18 cellular contexts compared by ENCODE assay signal in genomic region chr15:64688770-64689169, GRCh38.
DNase-seq lines count a peak whose midpoint lies in the region; ATAC-seq, FAIRE-seq and TF ChIP-seq lines count a peak whose summit lies in the region.
"Had no signal": no experiment of that assay in that cellular context is flagged by ENCODE, and none has a peak within 500 bp of the region (broad histone marks: within the 10 kb centered on the region; RNA-seq: fewer than 3 reads in every experiment).

No MANE protein-coding gene starts in this region.

- H2BK12ac ChIP-seq in H1 (ENCODE audit: low read depth, low read length), result no peak overlapping the region

- WGBS in right cardiac atrium, result 70% methylated on average over 3 of the region's 3 CpGs
- WGBS in H1 (ENCODE audit: extremely low coverage in 1 of 2, insufficient coverage in 1 of 2, insufficient read length in 1 of 2, insufficient replicate concordance in 2 of 2, low coverage in 1 of 2, low lambda C conversion rate in 2 of 2, missing lambda C conversion rate in 1 of 2), 2 experiments, result 92% methylated on average over 3 of the region's 3 CpGs; no CpG with 5 or more reads in 1 of the 2 experiments

- DNase-seq in right atrium auricular region (ENCODE audit: low spot score) (no peak), right cardiac atrium (no peak), H1 (ENCODE audit: low read depth in 1 of 2, low spot score in 2 of 2) (no peak), vagina (ENCODE audit: extremely low spot score in 2 of 2) (no peak), NOMO-1 treated with DMSO at 0.1 percent for 48 hours (lab: John Stamatoyannopoulos, UW; ENCODE audit: unreplicated experiment) (no peak), putamen (ENCODE audit: low spot score) (no peak)
- DNase-seq: activated CD8-positive, alpha-beta memory T cell treated with anti-CD3 and anti-CD28 coated beads for 24 hours; anterior cingulate cortex; cortex of kidney; GM23248; Karpas-422; NCI-H1105; PC-3; stimulated activated naive CD4-positive, alpha-beta T cell had no signal

- no peak overlapping the region for H2AFZ ChIP-seq in H1 (ENCODE audit: low read length)
- H2AFZ ChIP-seq: GM23248 had no signal

- peak overlapping the region in 1 of 4 experiments; percentile 39; a peak in 1 of 7 replicates for H3K9ac ChIP-seq in H1 (replicated peaks in 1 of 4; ENCODE audit: extremely low read depth in 1 of 4, low read depth in 3 of 4, low read length in 3 of 4)
- H3K9ac ChIP-seq: GM23248 had no signal

- H3K4me2 ChIP-seq in H1 (ENCODE audit: insufficient read depth in 1 of 2, low read depth in 2 of 2, low read length in 2 of 2), result no peak overlapping the region
- H3K4me2 ChIP-seq: smooth muscle cell had no signal

- H3K9me3 ChIP-seq in right atrium auricular region, result no peaks in the 10 kb centered on the region
- H3K9me3 ChIP-seq in right cardiac atrium (ENCODE audit: control insufficient read depth, low read length), result no peaks in the 10 kb centered on the region
- H3K9me3 ChIP-seq in H1 (ENCODE audit: insufficient read depth in 2 of 2, low read depth in 1 of 2, low read length in 1 of 2), result no peaks in the 10 kb centered on the region
- no peaks in the 10 kb centered on the region for H3K9me3 ChIP-seq in neutrophil
- H3K9me3 ChIP-seq in vagina, result no peaks in the 10 kb centered on the region

- no peak overlapping the region for H3K23ac ChIP-seq in H1 (ENCODE audit: insufficient read length)

- no peak overlapping the region for H4K91ac ChIP-seq in H1 (replicated peaks; ENCODE audit: insufficient read length, low read length)

- H3K56ac ChIP-seq in H1 (replicated peaks; ENCODE audit: insufficient read length, low read depth, low read length), result no peak overlapping the region

- no peak overlapping the region for H2BK5ac ChIP-seq in H1 (ENCODE audit: low read depth, low read length)

- no peak for FAIRE-seq in H1 (lab: Jason Lieb, UNC)
- FAIRE-seq: islet of Langerhans had no signal

- no peak overlapping the region for H2AK5ac ChIP-seq in H1 (ENCODE audit: low read depth, low read length)

- H3K27ac ChIP-seq in right atrium auricular region (peak overlapping the region; percentile 14 to 29), right cardiac atrium (ENCODE audit: low read length) (no peak overlapping the region), H1 (ENCODE audit: low read depth, low read length) (no peak overlapping the region), neutrophil (peak overlapping the region; percentile 42), vagina (peak overlapping the region; percentile 15)
- H3K27ac ChIP-seq: GM23248 had no signal

- peak in 1 of 2 experiments; percentile 65; a peak in 1 of 3 replicates for TF ChIP-seq POLR2A in H1 (IDR thresholded peaks at IDR 0.05; ENCODE audit: control extremely low read depth in 1 of 2, low read depth in 2 of 2, low read length in 2 of 2)
- no peak for TF ChIP-seq POLR2A in vagina (IDR thresholded peaks at IDR 0.05)

- H3K27me3 ChIP-seq in right atrium auricular region (no peaks in the 10 kb centered on the region), right cardiac atrium (ENCODE audit: control insufficient read depth, insufficient read depth) (no peaks in the 10 kb centered on the region), H1 (replicated peaks in 1 of 4; ENCODE audit: control insufficient read depth in 3 of 4, extremely low read depth in 1 of 4, insufficient read depth in 3 of 4, low read length in 3 of 4) (peaks cover 0 to 2% (median 0%) of the 10 kb centered on the region in 4 experiments; a peak in 1 of 7 replicates), neutrophil (no peaks in the 10 kb centered on the region), vagina (no peaks in the 10 kb centered on the region)

- CTCF ChIA-PET in H1 (lab: Charles Lee; ENCODE audit: partially characterized antibody), result interaction anchor here (0.6 to 11.3 kb wide), 8 partner anchors 7 to 1954 kb away, joined by 3 to 262 read pairs (median 10); no protein-coding TSS in a partner anchor

- H3K18ac ChIP-seq in H1 (ENCODE audit: extremely low read depth, low read length), result no peak overlapping the region

- TF ChIP-seq RAD21 in H1 (IDR thresholded peaks at IDR 0.05 in 1 of 2, conservative IDR thresholded peaks at IDR 0.05 in 1 of 2; ENCODE audit: low read depth in 2 of 2, low read length in 2 of 2), result no peak

- peaks cover 0 to 58% of the 10 kb centered on the region in 2 donors for H3K4me1 ChIP-seq in right atrium auricular region
- peaks cover 20% of the 10 kb centered on the region for H3K4me1 ChIP-seq in right cardiac atrium (ENCODE audit: control insufficient read depth, insufficient read depth, low read length)
- H3K4me1 ChIP-seq in H1 (replicated peaks in 1 of 4; ENCODE audit: control insufficient read depth in 3 of 4, insufficient read depth in 4 of 4, low read length in 3 of 4), result peaks cover 0 to 31% (median 8%) of the 10 kb centered on the region in 4 experiments; a peak in 5 of 7 replicates
- peaks cover 34% of the 10 kb centered on the region in 2 experiments for H3K4me1 ChIP-seq in neutrophil (ENCODE audit: control insufficient read depth in 1 of 2, insufficient read depth in 1 of 2, low read depth in 1 of 2, low read length in 1 of 2)
- H3K4me1 ChIP-seq in vagina, result peaks cover 42% of the 10 kb centered on the region

- H3K79me1 ChIP-seq in H1 (ENCODE audit: low read depth, low read length), result peaks cover 6% of the 10 kb centered on the region

- TF ChIP-seq CTCF in right atrium auricular region (IDR thresholded peaks at IDR 0.05) (no peak), H1 (IDR thresholded peaks at IDR 0.05; ENCODE audit: control extremely low read depth in 1 of 3, insufficient read depth in 1 of 3, low read depth in 1 of 3, low read length in 3 of 3) (no peak), neutrophil (IDR thresholded peaks at IDR 0.05) (no peak), vagina (IDR thresholded peaks at IDR 0.05) (no peak)

- intact Hi-C loops in right cardiac atrium (cut with DNase I) (loop anchor here in 2 of 4 donors (5.0 to 10.0 kb wide), 2 partner anchors 39 to 264 kb away; no protein-coding TSS in a partner anchor), vagina (cut with DNase I) (loop anchor here (2.0 kb wide), 1 partner anchor 42 kb away; no protein-coding TSS in a partner anchor)

- H2BK120ac ChIP-seq in H1 (replicated peaks; ENCODE audit: low read depth, low read length), result no peak overlapping the region

- no peak overlapping the region for H2BK15ac ChIP-seq in H1 (ENCODE audit: low read length)

- no peak overlapping the region for H3K14ac ChIP-seq in H1 (ENCODE audit: insufficient read length)

- H3K4me3 ChIP-seq in right atrium auricular region (no peak overlapping the region), right cardiac atrium (ENCODE audit: low read length) (no peak overlapping the region), H1 (ENCODE audit: extremely low read depth in 1 of 4, insufficient read depth in 2 of 4, low read depth in 3 of 4, low read length in 4 of 4) (no peak overlapping the region), neutrophil (ENCODE audit: low read depth in 1 of 2, low read length in 1 of 2) (no peak overlapping the region), vagina (no peak overlapping the region)
- H3K4me3 ChIP-seq: GM23248, smooth muscle cell had no signal

- POLR2A ChIA-PET in H1 (lab: Charles Lee; ENCODE audit: partially characterized antibody), result interaction anchor here (1.0 to 39.0 kb wide), 3 partner anchors 30 to 526 kb away, joined by 3 to 1192 read pairs (median 3); partner anchors contain the start of gene PPIB

- H4K5ac ChIP-seq in H1 (ENCODE audit: insufficient read length, low read depth, low read length), result no peak overlapping the region

- peaks cover 26 to 42% of the 10 kb centered on the region in 2 experiments for H4K20me1 ChIP-seq in H1 (replicated peaks in 1 of 2; ENCODE audit: control insufficient read depth in 1 of 2, insufficient read depth in 2 of 2, low read length in 2 of 2)

- ATAC-seq in right cardiac atrium (no peak), GM18502 (IDR thresholded peaks at IDR 0.05; ENCODE audit: poor library complexity, unreplicated experiment) (no peak)
- ATAC-seq: PC-3 had no signal

- no peak overlapping the region for H3K4ac ChIP-seq in H1 (replicated peaks; ENCODE audit: insufficient read length, low read depth, low read length)

- H4K8ac ChIP-seq in H1 (ENCODE audit: extremely low read depth, insufficient read depth, low read length), result no peak overlapping the region; the same call in 1 of the 2 replicates

- H3K36me3 ChIP-seq in right atrium auricular region, result peaks cover 45% of the 10 kb centered on the region
- H3K36me3 ChIP-seq in H1 (ENCODE audit: control insufficient read depth in 2 of 4, insufficient read depth in 4 of 4, low read length in 3 of 4), result peaks cover 16 to 74% (median 57%) of the 10 kb centered on the region in 4 experiments
- peaks cover 72% of the 10 kb centered on the region for H3K36me3 ChIP-seq in neutrophil
- peaks cover 0 to 40% of the 10 kb centered on the region in 2 donors for H3K36me3 ChIP-seq in vagina

- no peak overlapping the region for H2BK20ac ChIP-seq in H1 (ENCODE audit: low read length)

- peaks cover 0 to 17% of the 10 kb centered on the region in 2 experiments; a peak in 3 of 4 replicates for H3K79me2 ChIP-seq in H1 (ENCODE audit: control insufficient read depth in 1 of 2, insufficient read depth in 2 of 2, low read length in 2 of 2)

- TF ChIP-seq EP300 in H1 (IDR thresholded peaks at IDR 0.05; ENCODE audit: borderline replicate concordance in 1 of 2, low read depth in 2 of 2, low read length in 2 of 2), result no peak

- H3K23me2 ChIP-seq in H1 (ENCODE audit: low read depth, low read length), result no peaks in the 10 kb centered on the region

TF ChIP-seq in H1, 55 proteins besides CTCF, POLR2A, EP300 and RAD21:
- TF ChIP-seq POLR2AphosphoS5 (IDR thresholded peaks at IDR 0.05; ENCODE audit: low read depth, low read length) (peak; percentile 41; the same call in 1 of the 2 replicates), TAF7 (optimal IDR thresholded peaks at IDR 0.05; ENCODE audit: borderline replicate concordance, low read depth, low read length) (no peak), CEBPB (IDR thresholded peaks at IDR 0.05; ENCODE audit: low read depth, low read length) (no peak), JUN (IDR thresholded peaks at IDR 0.05; ENCODE audit: low read depth, low read length) (no peak)

Comparison
In these comparisons a context has a peak if more than half of its experiments do, and no peak if none do; other contexts are left out.
1. H3K27ac ChIP-seq: peak in right atrium auricular region (2 of 2), neutrophil (single experiment) and vagina (single experiment); none in right cardiac atrium (single experiment) and H1 (single experiment).